Comparison of ENCODE assay signal across 9 cellular contexts in the genomic region with DNA sequence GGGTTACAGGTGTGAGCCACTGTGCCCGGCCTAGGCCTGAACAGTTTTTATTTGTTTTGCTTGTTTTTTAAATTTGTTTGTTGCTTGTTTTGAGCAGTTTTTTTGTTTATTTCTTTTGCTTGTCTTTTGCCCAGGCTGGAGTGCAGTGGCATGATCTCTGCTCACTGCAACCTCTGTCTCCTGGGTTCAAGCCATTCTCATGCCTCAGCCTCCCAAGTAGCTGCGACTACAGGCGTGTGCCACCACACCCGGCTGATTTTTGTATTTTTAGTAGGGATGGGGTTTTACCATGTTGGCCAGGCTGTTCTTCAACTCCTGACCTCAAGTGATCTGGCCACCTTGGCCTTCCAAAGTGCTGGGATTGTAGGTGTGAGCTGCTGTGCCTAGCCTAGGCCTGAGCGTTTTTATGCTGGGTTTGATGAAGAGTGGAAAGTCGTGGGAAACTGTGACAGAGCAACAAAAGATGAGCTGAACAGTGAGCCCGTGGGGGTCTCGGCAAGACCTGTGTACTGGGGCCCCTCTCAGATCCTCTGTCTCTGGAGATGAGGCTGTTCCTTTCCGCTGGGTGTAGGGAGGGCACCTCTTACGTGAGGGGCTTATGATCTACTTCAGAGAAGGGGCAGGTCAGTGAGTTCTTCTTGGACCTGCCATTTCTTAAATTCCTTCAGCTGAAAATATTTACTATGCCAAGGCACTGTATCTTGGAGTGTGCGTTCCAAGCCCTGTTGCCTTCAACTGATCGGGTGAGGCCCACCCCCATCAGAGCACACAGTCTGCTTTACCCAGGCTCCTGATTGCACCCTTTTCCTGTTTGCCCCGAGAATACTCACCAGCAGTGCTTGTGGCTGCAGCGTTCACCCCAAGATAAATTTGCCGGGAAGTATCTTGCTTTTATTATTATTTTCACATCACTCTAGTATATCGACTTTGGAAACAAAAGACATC.
A peak's percentile ranks its signal among the peaks of the same experiment; 100 is the strongest.
DNase-seq lines count a peak whose midpoint lies in the region; ATAC-seq and TF ChIP-seq lines count a peak whose summit lies in the region.
"Had no signal": no experiment of that assay in that cellular context is flagged by ENCODE, and none has a peak within 500 bp of the region (broad histone marks: within the 10 kb centered on the region; RNA-seq: fewer than 3 reads in every experiment).

No MANE protein-coding gene starts in this region.

- peaks cover 16% of the 10 kb centered on the region for H3F3A ChIP-seq in GM23338 (replicated peaks; ENCODE audit: low read depth)

- H3K36me3 Mint-ChIP-seq in GM23338 (ENCODE audit: low read depth): peaks cover 16% of the 10 kb centered on the region; the same call in 2 of the 3 replicates

- intact Hi-C loops in spleen (cut with DNase I; ENCODE audit: low total_unique reads): no loop called here
- intact Hi-C loops in testis (cut with DNase I; ENCODE audit: low total_unique reads): no loop called here

- ATAC-seq in GM23338: no peak
- no peak for ATAC-seq in HG02970 (IDR thresholded peaks at IDR 0.05; ENCODE audit: low FRiP score, unreplicated experiment)
- ATAC-seq: HCT116 had no signal

- DNase-seq in GM23338 (ENCODE audit: low spot score) (no peak), hepatocyte (ENCODE audit: low spot score) (no peak), spleen (no peak), NCI-H1436 treated with DMSO at 0.1 percent for 48 hours (lab: John Stamatoyannopoulos, UW) (no peak), testis (no peak)
- DNase-seq: NCI-H1105 treated with DMSO at 0.1 percent for 48 hours had no signal

- H3K4me1 Mint-ChIP-seq in GM23338: peaks cover 71% of the 10 kb centered on the region

- H3K9me2 ChIP-seq in GM23338 (ENCODE audit: insufficient read depth) (no peaks in the 10 kb centered on the region), hepatocyte (replicated peaks; ENCODE audit: insufficient read depth) (no peaks in the 10 kb centered on the region)

- peaks cover 36% of the 10 kb centered on the region for H3K27me3 Mint-ChIP-seq in GM23338 (ENCODE audit: insufficient read depth, low read depth, poor library complexity)

- no peaks in the 10 kb centered on the region for H3K36me3 ChIP-seq in GM23338 (ENCODE audit: insufficient read depth)
- no peaks in the 10 kb centered on the region for H3K36me3 ChIP-seq in hepatocyte (replicated peaks; ENCODE audit: insufficient read depth, low read depth)
- peaks cover 0 to 25% (median 0%) of the 10 kb centered on the region in 6 donors for H3K36me3 ChIP-seq in spleen
- H3K36me3 ChIP-seq in testis (ENCODE audit: low read depth, missing control alignments): no peaks in the 10 kb centered on the region

- H4K20me1 ChIP-seq in GM23338 (replicated peaks; ENCODE audit: insufficient read depth) (peaks cover 8% of the 10 kb centered on the region; the same call in 1 of the 2 replicates), hepatocyte (ENCODE audit: insufficient read depth, poor library complexity, severe bottlenecking) (peaks cover 50% of the 10 kb centered on the region)

- H3K4me3 ChIP-seq in GM23338: no peak overlapping the region
- H3K4me3 ChIP-seq in hepatocyte: no peak overlapping the region
- peak overlapping the region in 1 of 8 donors; percentile 81 for H3K4me3 ChIP-seq in spleen
- H3K4me3 ChIP-seq in testis: no peak overlapping the region

- H3K27ac Mint-ChIP-seq in GM23338: no peak overlapping the region

- H3K4me2 ChIP-seq in GM23338: no peak overlapping the region
- H3K4me2 ChIP-seq in hepatocyte: no peak overlapping the region

- TF ChIP-seq POLR2A in spleen (IDR thresholded peaks at IDR 0.05): no peak
- no peak for TF ChIP-seq POLR2A in testis (IDR thresholded peaks at IDR 0.05)

- H3K4me3 Mint-ChIP-seq in GM23338: no peak overlapping the region

- no peak overlapping the region for H2AFZ ChIP-seq in GM23338
- no peak overlapping the region for H2AFZ ChIP-seq in hepatocyte

- 98% methylated on average over 16 of the region's 16 CpGs for WGBS in hepatocyte (ENCODE audit: low lambda C conversion rate, missing lambda C conversion rate)
- 69 to 79% (median 74%) methylated on average over 16 of the region's 16 CpGs for WGBS in spleen, 5 donors
- WGBS in testis, 2 donors: 85 to 93% methylated on average over 15 to 16 of the region's 16 CpGs

- TF ChIP-seq CTCF in GM23338 (conservative IDR thresholded peaks at IDR 0.05; ENCODE audit: low read depth in 2 of 2) (no peak), VCaP (conservative IDR thresholded peaks at IDR 0.05) (no peak), hepatocyte (IDR thresholded peaks at IDR 0.05; ENCODE audit: poor library complexity) (no peak), spleen (IDR thresholded peaks at IDR 0.05 in 8 of 11, conservative IDR thresholded peaks at IDR 0.05 in 3 of 11) (no peak), testis (IDR thresholded peaks at IDR 0.05) (no peak)

- H3K79me2 ChIP-seq in GM23338 (replicated peaks; ENCODE audit: insufficient read depth) (peaks cover 88% of the 10 kb centered on the region), hepatocyte (peaks cover 99% of the 10 kb centered on the region)

- no peaks in the 10 kb centered on the region for H3K27me3 ChIP-seq in GM23338 (ENCODE audit: insufficient read depth)
- H3K27me3 ChIP-seq in hepatocyte: no peaks in the 10 kb centered on the region
- H3K27me3 ChIP-seq in spleen (replicated peaks in 1 of 7): no peaks in the 10 kb centered on the region
- no peaks in the 10 kb centered on the region for H3K27me3 ChIP-seq in testis

- no peaks in the 10 kb centered on the region; the same call in 2 of the 3 replicates for H3K9me3 Mint-ChIP-seq in GM23338

- H3K27ac ChIP-seq in GM23338 (ENCODE audit: low read depth): peak overlapping the region; percentile 84; the same call in 1 of the 2 replicates
- peak overlapping the region; percentile 80 for H3K27ac ChIP-seq in VCaP
- H3K27ac ChIP-seq in hepatocyte: peak overlapping the region; percentile 96
- peak overlapping the region; percentile 83 to 97 (median 92) for H3K27ac ChIP-seq in spleen
- H3K27ac ChIP-seq in testis: peak overlapping the region in 1 of 2 donors; percentile 21

- no peaks in the 10 kb centered on the region for H3K9me3 ChIP-seq in hepatocyte (ENCODE audit: low read depth)
- H3K9me3 ChIP-seq in spleen: no peaks in the 10 kb centered on the region
- H3K9me3 ChIP-seq in testis: no peaks in the 10 kb centered on the region

- peaks cover 47% of the 10 kb centered on the region for H3K4me1 ChIP-seq in GM23338 (ENCODE audit: insufficient read depth)
- H3K4me1 ChIP-seq in hepatocyte (ENCODE audit: insufficient read depth): peaks cover 73% of the 10 kb centered on the region
- peaks cover 94 to 100% (median 100%) of the 10 kb centered on the region in 6 donors for H3K4me1 ChIP-seq in spleen
- peaks cover 60% of the 10 kb centered on the region for H3K4me1 ChIP-seq in testis

TF ChIP-seq in GM23338, 12 proteins besides CTCF, POLR2A, EP300 and RAD21 (continues in another document):
- no peak for TF ChIP-seq NANOG (IDR thresholded peaks at IDR 0.05; ENCODE audit: borderline replicate concordance)
